8 cellular contexts compared by ENCODE assay signal in genomic region chr3:57692404-57693191, GRCh38. TPM values are rescaled to one million over a fixed set of nuclear protein-coding genes. Genes with fewer than 3 reads are reported as not detected.
DNase-seq lines count a peak whose midpoint lies in the region; ATAC-seq and TF ChIP-seq lines count a peak whose summit lies in the region.

Gene DENND6A (minus strand): TSS chr3:57693077. CDS start chr3:57693018, 59 bp downstream.

- peak within 1 kb of the TSS; percentile 89 for H3K4me3 Mint-ChIP-seq in activated B cell treated with CpG ODN at 0.5 μM for 24 hours

- no peaks in the 10 kb centered on the region for H3K27me3 Mint-ChIP-seq in activated B cell treated with CpG ODN at 0.5 μM for 24 hours

- ATAC-seq in GM18909 (IDR thresholded peaks at IDR 0.05; ENCODE audit: poor library complexity, unreplicated experiment) (peak; percentile 80), HG03159 (IDR thresholded peaks at IDR 0.05; ENCODE audit: unreplicated experiment) (peak; percentile 79), activated B cell treated with CpG ODN at 0.5 μM for 24 hours (ENCODE audit: low read depth) (peak; percentile 86)

- H3K27ac Mint-ChIP-seq in activated B cell treated with CpG ODN at 0.5 μM for 24 hours, result peak within 1 kb of the TSS; percentile 85

- no peaks in the 10 kb centered on the region for H3K9me3 ChIP-seq in spleen

- H3K36me3 ChIP-seq in spleen, result peaks cover 0 to 6% (median 0%) of the 10 kb centered on the region in 6 donors

- POLR2A ChIA-PET in activated B cell treated with CpG ODN at 0.5 μM for 24 hours (lab: Charles Lee), result interaction anchor here (0.9 to 2.1 kb wide), 8 partner anchors 20 to 137 kb away, joined by 3 to 24 read pairs (median 6); partner anchors contain the start of genes ARF4, PDE12 and SLMAP

- intact Hi-C loops in activated B cell treated with CpG ODN at 0.5 μM for 24 hours (cut with micrococcal nuclease) (loop anchor here (1.0 kb wide), 4 partner anchors 21 to 136 kb away; partner anchors contain the start of genes ARF4, PDE12 and SLMAP), spleen (cut with DNase I; ENCODE audit: low total_unique reads) (loop anchor here (10.0 kb wide), 1 partner anchor 62 kb away; the partner anchor contains the start of gene SLMAP)

- CTCF ChIA-PET in activated B cell treated with CpG ODN at 0.5 μM for 24 hours (lab: Charles Lee), result no interaction called here

- peak; percentile 91 to 93 (median 93) for TF ChIP-seq POLR2A in spleen (IDR thresholded peaks at IDR 0.05)

- TF ChIP-seq CTCF in activated B cell treated with CpG ODN at 0.5 μM for 24 hours (IDR thresholded peaks at IDR 0.05) (no peak), spleen (IDR thresholded peaks at IDR 0.05 in 8 of 11, conservative IDR thresholded peaks at IDR 0.05 in 3 of 11) (peak in 3 of 11 experiments; percentile 7 to 32 (median 31))

- H3K9me3 Mint-ChIP-seq in activated B cell treated with CpG ODN at 0.5 μM for 24 hours, result no peaks in the 10 kb centered on the region

- no peaks in the 10 kb centered on the region for H3K27me3 ChIP-seq in spleen (replicated peaks in 1 of 7)

- H3K27ac ChIP-seq in caudate nucleus (ENCODE audit: low read depth, low read length), result peak within 1 kb of the TSS; percentile 97
- peak within 1 kb of the TSS; percentile 91 to 100 (median 100) for H3K27ac ChIP-seq in spleen

- peaks cover 5% of the 10 kb centered on the region for H3K36me3 Mint-ChIP-seq in activated B cell treated with CpG ODN at 0.5 μM for 24 hours (ENCODE audit: low read depth)

- peak within 1 kb of the TSS; percentile 77 to 98 (median 90) for H3K4me3 ChIP-seq in spleen

- WGBS in spleen, 5 donors, result 0 to 1% (median 0%) methylated on average over 25 to 77 of the region's 77 CpGs

- peaks cover 35% of the 10 kb centered on the region for H3K4me1 Mint-ChIP-seq in activated B cell treated with CpG ODN at 0.5 μM for 24 hours

- peaks cover 17 to 56% (median 45%) of the 10 kb centered on the region in 6 donors for H3K4me1 ChIP-seq in spleen

- peak; percentile 99 for DNase-seq in AG08396 (ENCODE audit: low spot score)
- DNase-seq in NCI-H345 (lab: John Stamatoyannopoulos, UW), result peak; percentile 93
- DNase-seq in activated B cell treated with CpG ODN at 0.5 μM for 24 hours, result peak; percentile 95
- peak; percentile 21 to 96 (median 89) for DNase-seq in caudate nucleus (lab: John Stamatoyannopoulos, UW)
- DNase-seq in inferior parietal cortex (ENCODE audit: extremely low spot score), result peak; percentile 96
- DNase-seq in spleen, result peak; percentile 100

RNA-seq across cellular contexts. Expression of gene DENND6A, which starts in this region (rescaled TPM):
- total RNA-seq in activated B cell treated with CpG ODN at 0.5 μM for 24 hours (21.5 and 25.7 TPM in 2 replicates), spleen (10 to 100 TPM; 28.2 to 92.1 (median 39.8) TPM)
- 10 to 100 TPM in 1 of 3 donors, 1 to 10 TPM in 2; 8.9 to 11.9 (median 9.6) TPM for polyA plus RNA-seq in spleen

Comparison
In these comparisons a context has a peak if more than half of its experiments do, and no peak if none do; other contexts are left out.
1. Peak in every context shown above with its lines: DNase-seq, ATAC-seq, H3K4me3 ChIP-seq and H3K27ac ChIP-seq.